Comparison of ENCODE assay signal across 8 cellular contexts in the genomic region with DNA sequence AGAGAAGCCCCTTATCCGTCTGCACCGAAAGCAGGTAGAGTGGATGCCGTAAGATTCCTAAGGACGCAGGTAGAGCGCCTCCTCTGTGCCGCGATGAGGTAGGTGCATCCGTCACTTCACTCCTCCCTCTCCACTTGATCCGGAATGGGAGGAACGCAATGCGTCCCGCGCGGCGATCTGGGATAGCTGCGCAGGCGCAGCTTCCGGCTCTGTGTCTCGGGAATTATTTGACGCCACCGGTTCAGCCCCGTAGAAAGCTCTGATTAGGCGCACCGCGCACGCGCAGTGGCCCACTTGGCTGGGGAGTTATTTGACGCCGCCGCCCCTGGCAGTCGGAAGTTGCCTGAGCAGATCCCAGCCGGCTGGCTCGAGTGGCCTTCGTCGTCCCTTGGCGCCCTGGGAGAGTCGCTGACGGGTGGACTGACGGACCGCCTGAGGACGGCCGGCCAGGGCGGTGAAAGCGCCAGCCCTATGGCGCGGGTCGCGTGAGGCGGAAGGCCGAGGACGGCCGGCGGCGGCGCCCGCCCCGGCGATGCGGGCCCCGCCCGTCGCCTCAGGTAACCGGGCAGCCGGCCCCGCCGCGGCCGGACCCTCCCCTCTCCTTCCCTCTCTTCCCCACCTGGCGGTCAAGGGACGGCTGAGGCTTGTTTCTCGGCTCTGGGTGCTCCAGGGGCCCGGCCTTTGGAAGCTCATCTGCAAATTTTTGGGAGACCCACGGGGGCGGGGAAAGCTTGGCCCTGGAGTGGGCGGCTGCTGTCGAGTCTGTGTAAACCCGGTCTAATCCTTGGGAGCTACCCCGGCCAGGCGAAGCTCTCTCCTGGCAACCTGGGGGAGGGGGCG. TPM values are rescaled to one million over a fixed set of nuclear protein-coding genes. Genes with fewer than 3 reads are reported as not detected.
DNase-seq lines count a peak whose midpoint lies in the region; ATAC-seq and TF ChIP-seq lines count a peak whose summit lies in the region.

TSS of gene RALGAPB (plus strand) at position 331 of the 840 bp plus-strand sequence. CDS start 15,590 bp downstream, outside the sequence.

- H3K4me3 Mint-ChIP-seq in activated naive CD8-positive, alpha-beta T cell, result peak within 1 kb of the TSS; percentile 91

- H3K4me1 ChIP-seq in testis, result peaks cover 26% of the 10 kb centered on the region

- peak within 1 kb of the TSS; percentile 86 for H3K27ac Mint-ChIP-seq in activated naive CD8-positive, alpha-beta T cell

- no peaks in the 10 kb centered on the region for H3K36me3 Mint-ChIP-seq in activated naive CD8-positive, alpha-beta T cell

- TF ChIP-seq CTCF in GM12864 (IDR thresholded peaks at IDR 0.05; ENCODE audit: low read depth, low read length, missing control alignments), result peak; percentile 43
- TF ChIP-seq CTCF in omental fat pad (IDR thresholded peaks at IDR 0.05), result no peak
- peak in 2 of 3 experiments; percentile 27 to 28 for TF ChIP-seq CTCF in testis (IDR thresholded peaks at IDR 0.05)

- no peaks in the 10 kb centered on the region for H3K27me3 Mint-ChIP-seq in activated naive CD8-positive, alpha-beta T cell

- no peaks in the 10 kb centered on the region for H3K9me3 Mint-ChIP-seq in activated naive CD8-positive, alpha-beta T cell (ENCODE audit: low read depth)

- H3K9me3 ChIP-seq in testis, result no peaks in the 10 kb centered on the region

- 0% methylated on average over 6 to 52 of the region's 80 CpGs for WGBS in testis, 2 donors

- no peaks in the 10 kb centered on the region for H3K36me3 ChIP-seq in testis (ENCODE audit: low read depth, missing control alignments)

- intact Hi-C loops in testis (cut with DNase I; ENCODE audit: low total_unique reads), result no loop called here

- DNase-seq in GM12864 (ENCODE audit: low read depth) (peak; percentile 94), NCI-H1105 (lab: John Stamatoyannopoulos, UW) (peak; percentile 99), SKM-1 treated with dmso at 0.1 percent for 144 hours (lab: John Stamatoyannopoulos, UW; ENCODE audit: unreplicated experiment) (peak; percentile 98), glomerular visceral epithelial cell (ENCODE audit: extremely low spot score) (peak; percentile 100), omental fat pad (ENCODE audit: low spot score) (peak; percentile 98), testis (peak; percentile 99)

- H3K4me1 Mint-ChIP-seq in activated naive CD8-positive, alpha-beta T cell (ENCODE audit: low read depth), result peaks cover 48% of the 10 kb centered on the region

- peak; percentile 93 for ATAC-seq in HG02642 (IDR thresholded peaks at IDR 0.05; ENCODE audit: poor library complexity, unreplicated experiment)
- peak; percentile 96 for ATAC-seq in omental fat pad (ENCODE audit: low FRiP score)

- TF ChIP-seq POLR2A in testis (IDR thresholded peaks at IDR 0.05), result no peak

- peak within 1 kb of the TSS; percentile 75 to 90 for H3K27ac ChIP-seq in testis

- H3K4me3 ChIP-seq in GM12864 (ENCODE audit: low read depth, low read length) (peak within 1 kb of the TSS; percentile 73), testis (peak within 1 kb of the TSS; percentile 68 to 95)

- H3K27me3 ChIP-seq in testis, result no peaks in the 10 kb centered on the region

RNA-seq across cellular contexts. Expression of gene RALGAPB, which starts in this region (rescaled TPM):
- total RNA-seq in omental fat pad (10 to 100 TPM; 27.1 to 39.9 (median 32.3) TPM), testis (10 to 100 TPM; 49.9 to 64.7 TPM)
- 52.6 TPM for polyA plus RNA-seq in testis (ENCODE audit: insufficient read depth, low read depth, low replicate concordance)

Comparison
In these comparisons a context has a peak if more than half of its experiments do, and no peak if none do; other contexts are left out.
1. Peak in every context shown above with its lines: DNase-seq, ATAC-seq, H3K4me3 ChIP-seq and H3K27ac ChIP-seq.
2. CTCF ChIP-seq: peak in GM12864 (single experiment) and testis (2 of 3); none in omental fat pad (0 of 3).